9 cellular contexts compared by ENCODE assay signal in genomic region chr4:76504613-76505465, GRCh38.
DNase-seq lines count a peak whose midpoint lies in the region; ATAC-seq and TF ChIP-seq lines count a peak whose summit lies in the region.
"Had no signal": no experiment of that assay in that cellular context is flagged by ENCODE, and none has a peak within 500 bp of the region (broad histone marks: within the 10 kb centered on the region; RNA-seq: fewer than 3 reads in every experiment).

No MANE protein-coding gene starts in this region.

- ATAC-seq in IMR-90 (ENCODE audit: low read depth): peak; percentile 85

- no peaks in the 10 kb centered on the region for H4K20me1 ChIP-seq in IMR-90 (ENCODE audit: insufficient read depth, low read length)
- H4K20me1 ChIP-seq: BLaER1 had no signal

- H3K4me3 ChIP-seq in IMR-90 (ENCODE audit: insufficient read depth, low read depth, low read length) (no peak overlapping the region), SJCRH30 (no peak overlapping the region), prostate gland (no peak overlapping the region)
- H3K4me3 ChIP-seq: BLaER1 had no signal

- CTCF ChIA-PET in IMR-90 (lab: Yijun Ruan, JAX): interaction anchor here (0.6 to 1.6 kb wide), 8 partner anchors 9 to 331 kb away, joined by 3 to 9 read pairs (median 4); no protein-coding TSS in a partner anchor

- no peak overlapping the region for H3K23ac ChIP-seq in IMR-90 (ENCODE audit: low read depth, low read length)

- no peaks in the 10 kb centered on the region; the same call in 1 of the 2 replicates for H3K9me1 ChIP-seq in IMR-90 (ENCODE audit: insufficient read depth, low read length)

- H2AK5ac ChIP-seq in IMR-90 (ENCODE audit: low read depth, low read length): no peak overlapping the region

- H2AFZ ChIP-seq in IMR-90 (replicated peaks; ENCODE audit: low read length, poor library complexity): no peak overlapping the region

- H3K4ac ChIP-seq in IMR-90 (ENCODE audit: low read depth, low read length): no peak overlapping the region

- H3K9me3 ChIP-seq in IMR-90 (ENCODE audit: control insufficient read depth, insufficient read depth, low read length): no peaks in the 10 kb centered on the region
- H3K9me3 ChIP-seq in SJCRH30 (replicated peaks): no peaks in the 10 kb centered on the region
- no peaks in the 10 kb centered on the region for H3K9me3 ChIP-seq in prostate gland
- H3K9me3 ChIP-seq: BLaER1 had no signal

- no peak overlapping the region for H4K8ac ChIP-seq in IMR-90 (ENCODE audit: low read depth in 2 of 2, low read length in 2 of 2)

- peak; percentile 69 for TF ChIP-seq CTCF in IMR-90 (conservative IDR thresholded peaks at IDR 0.05; ENCODE audit: low read depth, low read length)
- peak; percentile 39 to 80 (median 64) for TF ChIP-seq CTCF in prostate gland (IDR thresholded peaks at IDR 0.05)

- no peak overlapping the region for H4K91ac ChIP-seq in IMR-90 (ENCODE audit: insufficient read depth, low read depth, low read length)

- no peak overlapping the region for H3K27ac ChIP-seq in IMR-90 (ENCODE audit: insufficient read depth, low read length)
- H3K27ac ChIP-seq in SJCRH30: no peak overlapping the region
- no peak overlapping the region for H3K27ac ChIP-seq in prostate gland
- H3K27ac ChIP-seq: BLaER1 had no signal

- dilution Hi-C loops in IMR-90 (cut with HindIII; ENCODE audit: low sequenced_read_pairs, unreplicated experiment): no loop called here

- no CpG with 5 or more reads among the region's 2 CpGs for whole genome bisulfite sequencing in IMR-90 (ENCODE audit: extremely low coverage in 2 of 2, insufficient read length in 1 of 2), 2 experiments
- 73% methylated on average over 2 of the region's 2 CpGs for WGBS in prostate gland

- H3K14ac ChIP-seq in IMR-90 (replicated peaks; ENCODE audit: low read depth, low read length): no peak overlapping the region

- POLR2A ChIA-PET in IMR-90 (lab: Charles Lee; ENCODE audit: unreplicated experiment): interaction anchor here (0.6 kb wide), 1 partner anchor 84 kb away, joined by 3 read pairs; the partner anchor contains the start of gene CCDC158

- TF ChIP-seq POLR2A in IMR-90 (IDR thresholded peaks at IDR 0.05; ENCODE audit: low read depth, low read length) (no peak), prostate gland (IDR thresholded peaks at IDR 0.05) (no peak)

- no peak overlapping the region for H2BK20ac ChIP-seq in IMR-90 (ENCODE audit: low read depth, low read length)

- H3K36me3 ChIP-seq in IMR-90 (ENCODE audit: control insufficient read depth, insufficient read depth, low read length) (no peaks in the 10 kb centered on the region), SJCRH30 (no peaks in the 10 kb centered on the region), prostate gland (no peaks in the 10 kb centered on the region)
- H3K36me3 ChIP-seq: BLaER1 had no signal

- no peak overlapping the region for H2AK9ac ChIP-seq in IMR-90 (replicated peaks; ENCODE audit: low read depth, low read length, poor library complexity)

- H2BK5ac ChIP-seq in IMR-90 (ENCODE audit: low read depth, low read length, poor library complexity, severe bottlenecking): no peak overlapping the region

- H3K4me1 ChIP-seq in IMR-90 (ENCODE audit: control insufficient read depth, insufficient read depth, low read length): no peaks in the 10 kb centered on the region
- H3K4me1 ChIP-seq in SJCRH30: no peaks in the 10 kb centered on the region
- no peaks in the 10 kb centered on the region for H3K4me1 ChIP-seq in prostate gland (replicated peaks)

- BruUV-seq in IMR-90 (replicated peaks; lab: Mats Ljungman, UMichigan): no TSS peak

- H3K9ac ChIP-seq in IMR-90 (ENCODE audit: low read depth, low read length): no peak overlapping the region
- H3K9ac ChIP-seq: BLaER1 had no signal

- H3K27me3 ChIP-seq in IMR-90 (ENCODE audit: control insufficient read depth, insufficient read depth, low read length) (peaks cover 22% of the 10 kb centered on the region), SJCRH30 (no peaks in the 10 kb centered on the region), prostate gland (replicated peaks; ENCODE audit: insufficient read depth) (no peaks in the 10 kb centered on the region)
- H3K27me3 ChIP-seq: BLaER1 had no signal

- H3K4me2 ChIP-seq in IMR-90 (ENCODE audit: low read depth, low read length): no peak overlapping the region
- H3K4me2 ChIP-seq: BLaER1 had no signal

- no peak overlapping the region for H3K18ac ChIP-seq in IMR-90 (ENCODE audit: low read depth, low read length)

- intact Hi-C loops in IMR-90 (cut with micrococcal nuclease) (loop anchor here (1.0 kb wide), 2 partner anchors 75 to 326 kb away; no protein-coding TSS in a partner anchor), prostate gland (cut with DNase I) (loop anchor here (2.0 to 10.0 kb wide), 2 partner anchors 74 to 320 kb away; no protein-coding TSS in a partner anchor), posterior vena cava (cut with DNase I) (loop anchor here in 1 of 2 donors (5.0 kb wide), 1 partner anchor 73 kb away; no protein-coding TSS in a partner anchor)

- H3K79me1 ChIP-seq in IMR-90 (ENCODE audit: low read depth in 1 of 2, low read length in 2 of 2): no peaks in the 10 kb centered on the region

- peak; percentile 64 for TF ChIP-seq RAD21 in IMR-90 (IDR thresholded peaks at IDR 0.05; ENCODE audit: low read length)

- H4K5ac ChIP-seq in IMR-90 (ENCODE audit: low read depth, low read length): no peak overlapping the region

- DNase-seq in DMS79 treated with DMSO at 0.1 percent for 48 hours (lab: John Stamatoyannopoulos, UW) (peak; percentile 26), DMS79 (lab: John Stamatoyannopoulos, UW) (no peak), IMR-90 (peak; percentile 63), SJCRH30 (peak; percentile 23 to 81), fibroblast of peridontal ligament (ENCODE audit: extremely low read depth) (peak; percentile 79), prostate gland (ENCODE audit: low spot score) (peak; percentile 28), 8988T (no peak), posterior vena cava (ENCODE audit: low spot score) (no peak)

- H2BK120ac ChIP-seq in IMR-90 (ENCODE audit: low read depth, low read length): no peak overlapping the region

- no peak overlapping the region for H2BK15ac ChIP-seq in IMR-90 (ENCODE audit: low read depth, low read length)

- no peak overlapping the region for H3K56ac ChIP-seq in IMR-90 (ENCODE audit: extremely low read depth, insufficient read depth, low read length)

- in situ Hi-C loops in IMR-90 (cut with MboI; ENCODE audit: low sequenced_read_pairs): loop anchor here (5.0 to 10.0 kb wide), 3 partner anchors 73 to 700 kb away; no protein-coding TSS in a partner anchor

TF ChIP-seq in IMR-90, 13 proteins besides CTCF, POLR2A, EP300 and RAD21:
- no peak for TF ChIP-seq RCOR1 (IDR thresholded peaks at IDR 0.05; ENCODE audit: insufficient replicate concordance, low read length)
- TF ChIP-seq SMC3 (IDR thresholded peaks at IDR 0.05; ENCODE audit: low read depth, low read length): peak; percentile 74
- TF ChIP-seq NFE2L2 (IDR thresholded peaks at IDR 0.05; ENCODE audit: low read depth, low read length): no peak
- TF ChIP-seq CHD1 (IDR thresholded peaks at IDR 0.05; ENCODE audit: low read depth, low read length): no peak

Comparison
In these comparisons a context has a peak if more than half of its experiments do, and no peak if none do; other contexts are left out.
1. DNase-seq: peak in DMS79 treated with DMSO at 0.1 percent for 48 hours (single experiment), IMR-90 (single experiment), SJCRH30 (2 of 2), fibroblast of peridontal ligament (single experiment) and prostate gland (single experiment); none in DMS79 (single experiment), 8988T (single experiment) and posterior vena cava (single experiment).